Comparison of ENCODE assay signal across 21 cellular contexts in the genomic region with DNA sequence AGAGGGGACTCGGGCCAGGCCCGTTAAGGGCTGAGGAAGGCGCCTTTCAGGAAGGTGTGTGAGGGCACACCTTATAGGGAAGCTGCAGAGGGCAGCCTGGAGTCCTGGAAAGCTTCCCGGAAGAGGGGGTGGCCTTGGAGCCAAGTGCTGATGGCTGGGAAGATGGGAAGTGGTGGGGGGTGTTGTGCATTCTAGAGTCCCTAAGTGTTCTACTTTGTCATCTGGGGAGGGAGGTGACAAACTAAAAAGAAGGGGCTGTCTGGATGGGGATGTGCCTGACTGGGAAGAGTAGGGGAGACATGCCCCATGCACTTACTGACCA. TPM values are rescaled to one million over a fixed set of nuclear protein-coding genes. Genes with fewer than 3 reads are reported as not detected.
DNase-seq lines count a peak whose midpoint lies in the region; ATAC-seq and TF ChIP-seq lines count a peak whose summit lies in the region.
"Had no signal": no experiment of that assay in that cellular context is flagged by ENCODE, and none has a peak within 500 bp of the region (broad histone marks: within the 10 kb centered on the region; RNA-seq: fewer than 3 reads in every experiment).

No MANE protein-coding gene starts in this region.

- ATAC-seq in activated naive CD4-positive, alpha-beta T cell treated with anti-CD3 and anti-CD28 coated beads, Interleukin-2, amount 50 U/mL, for 72 hours: no peak
- ATAC-seq in right cardiac atrium: peak; percentile 3 to 15
- ATAC-seq in upper lobe of right lung: peak; percentile 1
- ATAC-seq in GM21786 (IDR thresholded peaks at IDR 0.05; ENCODE audit: unreplicated experiment): no peak
- ATAC-seq: T-helper 17 cell had no signal

- H3K4me3 ChIP-seq in right cardiac atrium (ENCODE audit: low read length) (no peak overlapping the region), upper lobe of right lung (no peak overlapping the region)
- H3K4me3 ChIP-seq: adrenal gland, esophagus squamous epithelium, PC-9, SJSA1 had no signal

- CTCF ChIA-PET in activated naive CD4-positive, alpha-beta T cell treated with anti-CD3 and anti-CD28 coated beads, Interleukin-2, amount 10 ng/mL, durations not matched to agents 7 days and 5 days (lab: Charles Lee): no interaction called here

- WGBS in right cardiac atrium: 38% methylated on average over 4 of the region's 4 CpGs

- H3K4me3 Mint-ChIP-seq in activated naive CD4-positive, alpha-beta T cell treated with anti-CD3 and anti-CD28 coated beads, Interleukin-2, amount 10 ng/mL, durations not matched to agents 7 days and 5 days: no peak overlapping the region
- no peak overlapping the region for H3K4me3 Mint-ChIP-seq in activated T-cell treated with anti-CD3 and anti-CD28 coated beads, Interleukin-2, amount 50 U/mL, for 24 hours
- H3K4me3 Mint-ChIP-seq: T-helper 17 cell had no signal

- no peaks in the 10 kb centered on the region for H3K9me3 ChIP-seq in right cardiac atrium (ENCODE audit: control insufficient read depth, low read length)
- no peaks in the 10 kb centered on the region for H3K9me3 ChIP-seq in upper lobe of right lung
- H3K9me3 ChIP-seq: adrenal gland, esophagus squamous epithelium, SJSA1 had no signal

- DNase-seq in activated naive CD4-positive, alpha-beta T cell treated with anti-CD3 and anti-CD28 coated beads, Interleukin-2, amount 50 U/mL, for 72 hours (ENCODE audit: low spot score in 2 of 2): no peak
- DNase-seq in activated naive CD4-positive, alpha-beta T cell treated with anti-CD3 and anti-CD28 coated beads, Interleukin-2, amount 10 ng/mL, durations not matched to agents 7 days and 5 days: no peak
- no peak for DNase-seq in right cardiac atrium
- no peak for DNase-seq in upper lobe of right lung
- DNase-seq in activated T-cell treated with anti-CD3 and anti-CD28 coated beads, Interleukin-2, amount 50 U/mL, for 24 hours: no peak
- no peak for DNase-seq in DMS153 treated with DMSO at 0.1 percent for 48 hours (lab: John Stamatoyannopoulos, UW; ENCODE audit: unreplicated experiment)
- DNase-seq: activated CD8-positive, alpha-beta memory T cell treated with anti-CD3 and anti-CD28 coated beads, Interleukin-2, amount 50 U/mL, for 48 hours; activated gamma-delta T cell; adrenal gland; effector CD8-positive, alpha-beta T cell; esophagus squamous epithelium; NCI-H2029; NCI-H446; PC-9; stimulated activated CD4-positive, alpha-beta T cell treated with anti-CD3 and anti-CD28 coated beads, Interleukin-12 subunit alpha, Interleukin-12 subunit beta, amount 100 ng/mL, for 4 hours; T-helper 17 cell had no signal

- no peaks in the 10 kb centered on the region for H3K27me3 ChIP-seq in right cardiac atrium (ENCODE audit: control insufficient read depth, insufficient read depth)
- H3K27me3 ChIP-seq in upper lobe of right lung: no peaks in the 10 kb centered on the region
- H3K27me3 ChIP-seq: adrenal gland, esophagus squamous epithelium, SJSA1 had no signal

- H3K27ac Mint-ChIP-seq in activated naive CD4-positive, alpha-beta T cell treated with anti-CD3 and anti-CD28 coated beads, Interleukin-2, amount 50 U/mL, for 72 hours: peak overlapping the region; percentile 13 to 79
- no peak overlapping the region for H3K27ac Mint-ChIP-seq in activated naive CD4-positive, alpha-beta T cell treated with anti-CD3 and anti-CD28 coated beads, Interleukin-2, amount 10 ng/mL, durations not matched to agents 7 days and 5 days
- no peak overlapping the region for H3K27ac Mint-ChIP-seq in activated T-cell treated with anti-CD3 and anti-CD28 coated beads, Interleukin-2, amount 50 U/mL, for 24 hours
- H3K27ac Mint-ChIP-seq: T-helper 17 cell had no signal

- no peaks in the 10 kb centered on the region for H3K36me3 ChIP-seq in upper lobe of right lung

- intact Hi-C loops in right cardiac atrium (cut with DNase I): no loop called here
- intact Hi-C loops in upper lobe of right lung (cut with DNase I): no loop called here

- no peak for TF ChIP-seq CTCF in upper lobe of right lung (IDR thresholded peaks at IDR 0.05)

- H3K27ac ChIP-seq in cingulate gyrus (ENCODE audit: low read depth, low read length) (peak overlapping the region; percentile 75), right cardiac atrium (ENCODE audit: low read length) (peak overlapping the region; percentile 44), upper lobe of right lung (no peak overlapping the region)
- H3K27ac ChIP-seq: esophagus squamous epithelium, PC-9, SJSA1, VCaP had no signal

- peaks cover 18% of the 10 kb centered on the region for H3K4me1 ChIP-seq in right cardiac atrium (ENCODE audit: control insufficient read depth, insufficient read depth, low read length)
- peaks cover 42% of the 10 kb centered on the region for H3K4me1 ChIP-seq in upper lobe of right lung

- H3K9me3 Mint-ChIP-seq in activated naive CD4-positive, alpha-beta T cell treated with anti-CD3 and anti-CD28 coated beads, Interleukin-2, amount 50 U/mL, for 72 hours: no peaks in the 10 kb centered on the region
- H3K9me3 Mint-ChIP-seq in activated naive CD4-positive, alpha-beta T cell treated with anti-CD3 and anti-CD28 coated beads, Interleukin-2, amount 10 ng/mL, durations not matched to agents 7 days and 5 days: no peaks in the 10 kb centered on the region
- H3K9me3 Mint-ChIP-seq in activated T-cell treated with anti-CD3 and anti-CD28 coated beads, Interleukin-2, amount 50 U/mL, for 24 hours: no peaks in the 10 kb centered on the region

- peaks cover 14% of the 10 kb centered on the region for H3K4me1 Mint-ChIP-seq in activated naive CD4-positive, alpha-beta T cell treated with anti-CD3 and anti-CD28 coated beads, Interleukin-2, amount 10 ng/mL, durations not matched to agents 7 days and 5 days
- peaks cover 38% of the 10 kb centered on the region for H3K4me1 Mint-ChIP-seq in activated T-cell treated with anti-CD3 and anti-CD28 coated beads, Interleukin-2, amount 50 U/mL, for 24 hours (ENCODE audit: low read depth)

- H3K36me3 Mint-ChIP-seq in activated naive CD4-positive, alpha-beta T cell treated with anti-CD3 and anti-CD28 coated beads, Interleukin-2, amount 50 U/mL, for 72 hours: no peaks in the 10 kb centered on the region
- H3K36me3 Mint-ChIP-seq in activated naive CD4-positive, alpha-beta T cell treated with anti-CD3 and anti-CD28 coated beads, Interleukin-2, amount 10 ng/mL, durations not matched to agents 7 days and 5 days: no peaks in the 10 kb centered on the region
- peaks cover 19% of the 10 kb centered on the region for H3K36me3 Mint-ChIP-seq in activated T-cell treated with anti-CD3 and anti-CD28 coated beads, Interleukin-2, amount 50 U/mL, for 24 hours (ENCODE audit: low read depth)

- no peaks in the 10 kb centered on the region for H3K27me3 Mint-ChIP-seq in activated naive CD4-positive, alpha-beta T cell treated with anti-CD3 and anti-CD28 coated beads, Interleukin-2, amount 10 ng/mL, durations not matched to agents 7 days and 5 days
- no peaks in the 10 kb centered on the region for H3K27me3 Mint-ChIP-seq in activated T-cell treated with anti-CD3 and anti-CD28 coated beads, Interleukin-2, amount 50 U/mL, for 24 hours
- H3K27me3 Mint-ChIP-seq: T-helper 17 cell had no signal

RNA-seq across cellular contexts. Expression of a gene that starts 6.8 kb away (rescaled TPM):
- total RNA-seq in activated naive CD4-positive, alpha-beta T cell treated with anti-CD3 and anti-CD28 coated beads, Interleukin-2, amount 50 U/mL, for 72 hours: 10 to 100 TPM; 17.6 to 55.4 TPM
- total RNA-seq in right cardiac atrium (10 to 100 TPM; 49.1 to 64.7 (median 55.7) TPM), upper lobe of right lung (88.0 TPM)
- polyA plus RNA-seq in right cardiac atrium: 34.2 TPM

RNA-seq across cellular contexts. Expression of a gene that starts 12.5 kb away (rescaled TPM):
- not detected for total RNA-seq in activated naive CD4-positive, alpha-beta T cell treated with anti-CD3 and anti-CD28 coated beads, Interleukin-2, amount 50 U/mL, for 72 hours
- total RNA-seq in right cardiac atrium (under 1 TPM; 0.22 to 0.83 (median 0.39) TPM), upper lobe of right lung (1.6 TPM)
- polyA plus RNA-seq in right cardiac atrium: 0.54 TPM
- total RNA-seq: mononuclear cell, PC-9 had no signal

RNA-seq across cellular contexts. Expression of a gene that starts 21.4 kb away (rescaled TPM):
- total RNA-seq in activated naive CD4-positive, alpha-beta T cell treated with anti-CD3 and anti-CD28 coated beads, Interleukin-2, amount 50 U/mL, for 72 hours: 10 to 100 TPM; 79.9 to 93.9 TPM
- total RNA-seq in right cardiac atrium (10 to 100 TPM; 23.1 to 32.0 (median 29.7) TPM), upper lobe of right lung (53.8 TPM)
- polyA plus RNA-seq in right cardiac atrium: 23.1 TPM

RNA-seq across cellular contexts. Expression of a gene that starts 22.5 kb away (rescaled TPM):
- total RNA-seq in activated naive CD4-positive, alpha-beta T cell treated with anti-CD3 and anti-CD28 coated beads, Interleukin-2, amount 50 U/mL, for 72 hours: 100 to 1,000 TPM; 295 to 349 TPM
- 10 to 100 TPM; 32.5 to 46.8 (median 39.5) TPM for total RNA-seq in right cardiac atrium
- polyA plus RNA-seq in right cardiac atrium: 33.3 TPM
- 53.0 TPM for total RNA-seq in upper lobe of right lung

RNA-seq across cellular contexts. Expression of a gene that starts 58.3 kb away (rescaled TPM):
- total RNA-seq in activated naive CD4-positive, alpha-beta T cell treated with anti-CD3 and anti-CD28 coated beads, Interleukin-2, amount 50 U/mL, for 72 hours: 10 to 100 TPM; 37.0 to 66.7 TPM
- total RNA-seq in right cardiac atrium (10 to 100 TPM; 15.5 to 18.6 (median 17.0) TPM), upper lobe of right lung (35.5 TPM)
- 11.2 TPM for polyA plus RNA-seq in right cardiac atrium

Comparison
In these comparisons a context has a peak if more than half of its experiments do, and no peak if none do; other contexts are left out.
1. H3K27ac Mint-ChIP-seq: peak in activated naive CD4-positive, alpha-beta T cell treated with anti-CD3 and anti-CD28 coated beads, Interleukin-2, amount 50 U/mL, for 72 hours (2 of 2); none in activated naive CD4-positive, alpha-beta T cell treated with anti-CD3 and anti-CD28 coated beads, Interleukin-2, amount 10 ng/mL, durations not matched to agents 7 days and 5 days (single experiment) and activated T-cell treated with anti-CD3 and anti-CD28 coated beads, Interleukin-2, amount 50 U/mL, for 24 hours (single experiment).
2. ATAC-seq: peak in right cardiac atrium (2 of 2) and upper lobe of right lung (single experiment); none in activated naive CD4-positive, alpha-beta T cell treated with anti-CD3 and anti-CD28 coated beads, Interleukin-2, amount 50 U/mL, for 72 hours (0 of 2) and GM21786 (single experiment).